ENCODE assay signal across 21 cellular contexts in the genomic region with DNA sequence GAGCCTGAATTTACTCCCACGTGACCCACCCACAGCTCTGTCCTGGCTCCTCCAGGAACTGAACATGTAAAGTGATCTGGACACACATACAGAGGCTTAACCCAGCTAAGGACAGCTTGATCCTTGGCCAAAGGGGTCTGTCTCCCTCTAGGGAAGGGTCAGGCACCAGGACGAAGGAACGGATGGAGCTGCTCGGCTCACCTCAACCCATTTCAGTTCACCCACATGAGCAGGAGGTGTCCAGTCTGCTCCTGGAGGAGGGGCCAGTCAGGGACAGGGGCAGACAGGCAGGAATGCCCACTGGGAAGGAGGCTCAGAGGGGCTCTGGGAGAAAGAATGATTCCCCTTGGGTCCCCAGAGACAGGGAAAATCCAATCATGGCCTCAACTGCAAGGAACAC.
DNase-seq lines count a peak whose midpoint lies in the region; ATAC-seq and TF ChIP-seq lines count a peak whose summit lies in the region.
"Had no signal": no experiment of that assay in that cellular context is flagged by ENCODE, and none has a peak within 500 bp of the region (broad histone marks: within the 10 kb centered on the region; RNA-seq: fewer than 3 reads in every experiment).

No MANE protein-coding gene starts in this region.

- TF ChIP-seq RAD21 in IMR-90 (IDR thresholded peaks at IDR 0.05; ENCODE audit: low read length), result no peak

- no peak overlapping the region for H2BK20ac ChIP-seq in IMR-90 (ENCODE audit: low read depth, low read length)

- H3K4me1 Mint-ChIP-seq in stimulated activated effector memory CD8-positive, alpha-beta T cell treated with anti-CD3 and anti-CD28 coated beads, Interleukin-12 subunit alpha, Interleukin-12 subunit beta, amount 100 ng/mL, for 72 hours, result no peaks in the 10 kb centered on the region
- H3K4me1 Mint-ChIP-seq: CD4-positive, CD25-positive, alpha-beta regulatory T cell had no signal

- H3K4ac ChIP-seq in IMR-90 (ENCODE audit: low read depth, low read length) (no peak overlapping the region), neuronal stem cell (ENCODE audit: low read length) (peak overlapping the region; percentile 62)

- no peak overlapping the region for H3K4me3 Mint-ChIP-seq in stimulated activated effector memory CD8-positive, alpha-beta T cell treated with anti-CD3 and anti-CD28 coated beads, Interleukin-12 subunit alpha, Interleukin-12 subunit beta, amount 100 ng/mL, for 72 hours
- H3K4me3 Mint-ChIP-seq: CD4-positive, CD25-positive, alpha-beta regulatory T cell had no signal

- H3K9me3 ChIP-seq in BLaER1 treated with 17β-estradiol and CSF1 and Interleukin-3, amounts not matched to agents 10 nM and 100 nM (replicated peaks in 1 of 11), result peaks cover 0 to 6% (median under 1%) of the 10 kb centered on the region in 11 experiments; a peak in 5 of 22 replicates
- H3K9me3 ChIP-seq in IMR-90 (ENCODE audit: control insufficient read depth, insufficient read depth, low read length), result no peaks in the 10 kb centered on the region
- H3K9me3 ChIP-seq in neuronal stem cell (replicated peaks in 1 of 2; ENCODE audit: control insufficient read depth in 2 of 2, insufficient read depth in 1 of 2, low read depth in 1 of 2, low read length in 2 of 2), result no peaks in the 10 kb centered on the region
- H3K9me3 ChIP-seq: SJCRH30 had no signal

- H4K8ac ChIP-seq in IMR-90 (ENCODE audit: low read depth in 2 of 2, low read length in 2 of 2), result no peak overlapping the region
- no peak overlapping the region for H4K8ac ChIP-seq in neuronal stem cell (ENCODE audit: low read depth, low read length)

- H3K23ac ChIP-seq in IMR-90 (ENCODE audit: low read depth, low read length) (no peak overlapping the region), neuronal stem cell (ENCODE audit: low read depth, low read length, poor library complexity) (no peak overlapping the region)

- H3K27ac Mint-ChIP-seq in stimulated activated effector memory CD8-positive, alpha-beta T cell treated with anti-CD3 and anti-CD28 coated beads, Interleukin-12 subunit alpha, Interleukin-12 subunit beta, amount 100 ng/mL, for 72 hours, result no peak overlapping the region
- H3K27ac Mint-ChIP-seq: CD4-positive, CD25-positive, alpha-beta regulatory T cell had no signal

- H2BK120ac ChIP-seq in IMR-90 (ENCODE audit: low read depth, low read length) (no peak overlapping the region), neuronal stem cell (ENCODE audit: low read depth, low read length) (no peak overlapping the region)

- intact Hi-C loops in IMR-90 (cut with micrococcal nuclease), result no loop called here

- CTCF ChIA-PET in IMR-90 (lab: Yijun Ruan, JAX), result no interaction called here

- POLR2A ChIA-PET in IMR-90 (lab: Charles Lee; ENCODE audit: unreplicated experiment), result no interaction called here

- H3K9me3 Mint-ChIP-seq in stimulated activated effector memory CD8-positive, alpha-beta T cell treated with anti-CD3 and anti-CD28 coated beads, Interleukin-12 subunit alpha, Interleukin-12 subunit beta, amount 100 ng/mL, for 72 hours, result no peaks in the 10 kb centered on the region

- no peak overlapping the region; a peak in 1 of 22 replicates for H3K9ac ChIP-seq in BLaER1 treated with 17β-estradiol and CSF1 and Interleukin-3, amounts not matched to agents 10 nM and 100 nM
- H3K9ac ChIP-seq in IMR-90 (ENCODE audit: low read depth, low read length) (no peak overlapping the region), neuronal stem cell (ENCODE audit: low read depth, low read length, poor library complexity) (no peak overlapping the region)
- H3K9ac ChIP-seq: GM23248 had no signal

- no peak overlapping the region for H3K27ac ChIP-seq in BLaER1 treated with 17β-estradiol and CSF1 and Interleukin-3, amounts not matched to agents 10 nM and 100 nM
- H3K27ac ChIP-seq in IMR-90 (ENCODE audit: insufficient read depth, low read length) (no peak overlapping the region), neuronal stem cell (replicated peaks; ENCODE audit: low read length) (no peak overlapping the region)
- H3K27ac ChIP-seq: GM23248, SJCRH30 had no signal

- peak overlapping the region in 9 of 11 experiments; percentile 74 to 94 (median 84); a peak in 16 of 22 replicates for H3K4me2 ChIP-seq in BLaER1 treated with 17β-estradiol and CSF1 and Interleukin-3, amounts not matched to agents 10 nM and 100 nM
- H3K4me2 ChIP-seq in IMR-90 (ENCODE audit: low read depth, low read length) (no peak overlapping the region), neuronal stem cell (ENCODE audit: insufficient read depth, low read length, poor library complexity, severe bottlenecking) (no peak overlapping the region)

- peaks cover 10 to 66% (median 57%) of the 10 kb centered on the region in 10 experiments for H3K4me1 ChIP-seq in BLaER1 treated with 17β-estradiol and CSF1 and Interleukin-3, amounts not matched to agents 10 nM and 100 nM
- H3K4me1 ChIP-seq in IMR-90 (ENCODE audit: control insufficient read depth, insufficient read depth, low read length) (no peaks in the 10 kb centered on the region), neuronal stem cell (ENCODE audit: control insufficient read depth in 2 of 2, insufficient read depth in 1 of 2, low read depth in 1 of 2, low read length in 2 of 2) (peaks cover 0 to 3% of the 10 kb centered on the region in 2 donors)
- H3K4me1 ChIP-seq: SJCRH30 had no signal

- 60% methylated on average over 1 of the region's 4 CpGs; no CpG with 5 or more reads in 1 of the 2 experiments for WGBS in IMR-90 (ENCODE audit: extremely low coverage in 2 of 2, insufficient read length in 1 of 2), 2 experiments
- no CpG with 5 or more reads among the region's 4 CpGs for WGBS in neuronal stem cell (ENCODE audit: extremely low coverage in 2 of 2, insufficient read length in 2 of 2, insufficient replicate concordance in 1 of 2), 2 donors

- no TSS peak for BruUV-seq in IMR-90 (replicated peaks; lab: Mats Ljungman, UMichigan)

- DNase-seq in IMR-90 (no peak), ecto neural progenitor cell (ENCODE audit: low spot score) (peak; percentile 39), neuronal stem cell (ENCODE audit: low spot score) (no peak), KG1 (lab: John Stamatoyannopoulos, UW) (no peak), hypothalamus (lab: John Stamatoyannopoulos, UW) (no peak)
- DNase-seq in stimulated activated effector memory CD8-positive, alpha-beta T cell treated with anti-CD3 and anti-CD28 coated beads, Interleukin-12 subunit alpha, Interleukin-12 subunit beta, amount 100 ng/mL, for 72 hours (ENCODE audit: low spot score in 2 of 2), result no peak
- DNase-seq: ACHN; AML-193; CD4-positive, CD25-positive, alpha-beta regulatory T cell; COR-L47; DMS 273 treated with DMSO at 0.1 percent for 48 hours; GF-D8; GM23248; Karpas-422; NCI-H1436; NCI-H1930; NCI-H345; NCI-H526; SJCRH30 had no signal

- H4K5ac ChIP-seq in IMR-90 (ENCODE audit: low read depth, low read length), result no peak overlapping the region

- H3K9me1 ChIP-seq in IMR-90 (ENCODE audit: insufficient read depth, low read length), result 0 out of 2 replicates have a peak, but pooled peaks cover 3% of the 10 kb centered on the region

- dilution Hi-C loops in IMR-90 (cut with HindIII; ENCODE audit: low sequenced_read_pairs, unreplicated experiment), result no loop called here

- H3K56ac ChIP-seq in IMR-90 (ENCODE audit: extremely low read depth, insufficient read depth, low read length), result no peak overlapping the region

- H3K36me3 ChIP-seq in BLaER1 treated with 17β-estradiol and CSF1 and Interleukin-3, amounts not matched to agents 10 nM and 100 nM, result no peaks in the 10 kb centered on the region
- no peaks in the 10 kb centered on the region for H3K36me3 ChIP-seq in IMR-90 (ENCODE audit: control insufficient read depth, insufficient read depth, low read length)
- no peaks in the 10 kb centered on the region for H3K36me3 ChIP-seq in neuronal stem cell (replicated peaks in 1 of 2; ENCODE audit: control insufficient read depth in 2 of 2, insufficient read depth in 2 of 2, low read length in 2 of 2)
- H3K36me3 ChIP-seq: SJCRH30 had no signal

- H2AK5ac ChIP-seq in IMR-90 (ENCODE audit: low read depth, low read length), result no peak overlapping the region
- H2AK5ac ChIP-seq in neuronal stem cell (ENCODE audit: low read depth, low read length), result no peak overlapping the region

- H3K4me3 ChIP-seq in BLaER1 treated with 17β-estradiol and CSF1 and Interleukin-3, amounts not matched to agents 10 nM and 100 nM, result no peak overlapping the region
- H3K4me3 ChIP-seq in IMR-90 (ENCODE audit: insufficient read depth, low read depth, low read length) (no peak overlapping the region), neuronal stem cell (ENCODE audit: low read length in 2 of 2) (no peak overlapping the region)
- H3K4me3 ChIP-seq: GM23248, SJCRH30 had no signal

- no peak overlapping the region for H2AFZ ChIP-seq in IMR-90 (replicated peaks; ENCODE audit: low read length, poor library complexity)
- no peak overlapping the region for H2AFZ ChIP-seq in neuronal stem cell (ENCODE audit: low read length)
- H2AFZ ChIP-seq: GM23248 had no signal

- no peak overlapping the region for H3K14ac ChIP-seq in IMR-90 (replicated peaks; ENCODE audit: low read depth, low read length)
- peak overlapping the region; percentile 66 for H3K14ac ChIP-seq in neuronal stem cell (ENCODE audit: low read length)

- H2BK15ac ChIP-seq in IMR-90 (ENCODE audit: low read depth, low read length) (no peak overlapping the region), neuronal stem cell (ENCODE audit: low read length) (no peak overlapping the region)

- peak overlapping the region; percentile 13 for H2AK9ac ChIP-seq in IMR-90 (replicated peaks; ENCODE audit: low read depth, low read length, poor library complexity)

- TF ChIP-seq POLR2A in IMR-90 (IDR thresholded peaks at IDR 0.05; ENCODE audit: low read depth, low read length), result no peak

- ATAC-seq in IMR-90 (ENCODE audit: low read depth), result no peak
- no peak for ATAC-seq in stimulated activated effector memory CD8-positive, alpha-beta T cell treated with anti-CD3 and anti-CD28 coated beads, Interleukin-12 subunit alpha, Interleukin-12 subunit beta, amount 100 ng/mL, for 72 hours
- ATAC-seq: HCT116 had no signal

- no peaks in the 10 kb centered on the region for H3K36me3 Mint-ChIP-seq in stimulated activated effector memory CD8-positive, alpha-beta T cell treated with anti-CD3 and anti-CD28 coated beads, Interleukin-12 subunit alpha, Interleukin-12 subunit beta, amount 100 ng/mL, for 72 hours
- H3K36me3 Mint-ChIP-seq: CD4-positive, CD25-positive, alpha-beta regulatory T cell had no signal

- H4K91ac ChIP-seq in IMR-90 (ENCODE audit: insufficient read depth, low read depth, low read length), result no peak overlapping the region
- H4K91ac ChIP-seq in neuronal stem cell (ENCODE audit: low read depth, low read length, poor library complexity), result no peak overlapping the region

- H3K18ac ChIP-seq in IMR-90 (ENCODE audit: low read depth, low read length) (no peak overlapping the region), neuronal stem cell (ENCODE audit: low read length) (peak overlapping the region; percentile 45)

- H2BK12ac ChIP-seq in neuronal stem cell (ENCODE audit: low read length), result no peak overlapping the region

- in situ Hi-C loops in IMR-90 (cut with MboI; ENCODE audit: low sequenced_read_pairs), result no loop called here

- H3K79me1 ChIP-seq in IMR-90 (ENCODE audit: low read depth in 1 of 2, low read length in 2 of 2) (no peaks in the 10 kb centered on the region), neuronal stem cell (ENCODE audit: low read depth, low read length) (no peaks in the 10 kb centered on the region)

- no peaks in the 10 kb centered on the region for H4K20me1 ChIP-seq in BLaER1 treated with 17β-estradiol and CSF1 and Interleukin-3, amounts not matched to agents 10 nM and 100 nM
- H4K20me1 ChIP-seq in IMR-90 (ENCODE audit: insufficient read depth, low read length), result no peaks in the 10 kb centered on the region

- H3K27me3 ChIP-seq in BLaER1 treated with 17β-estradiol and CSF1 and Interleukin-3, amounts not matched to agents 10 nM and 100 nM, result no peaks in the 10 kb centered on the region
- peaks cover 2% of the 10 kb centered on the region; the same call in 1 of the 2 replicates for H3K27me3 ChIP-seq in IMR-90 (ENCODE audit: control insufficient read depth, insufficient read depth, low read length)
- peaks cover 0 to 4% (median 0%) of the 10 kb centered on the region in 3 experiments for H3K27me3 ChIP-seq in neuronal stem cell (ENCODE audit: control insufficient read depth in 3 of 3, insufficient read depth in 3 of 3, low read depth in 1 of 3, low read length in 3 of 3)

- no peak for TF ChIP-seq CTCF in IMR-90 (conservative IDR thresholded peaks at IDR 0.05; ENCODE audit: low read depth, low read length)

- H2BK5ac ChIP-seq in IMR-90 (ENCODE audit: low read depth, low read length, poor library complexity, severe bottlenecking) (no peak overlapping the region), neuronal stem cell (ENCODE audit: low read length) (no peak overlapping the region)

Comparison
In these comparisons a context has a peak if more than half of its experiments do, and no peak if none do; other contexts are left out.
1. H3K4me2 ChIP-seq: peak in BLaER1 treated with 17β-estradiol and CSF1 and Interleukin-3, amounts not matched to agents 10 nM and 100 nM (9 of 11); none in IMR-90 (single experiment) and neuronal stem cell (single experiment).